10 cellular contexts compared by ENCODE assay signal in genomic region chr10:60031664-60032063, GRCh38.
DNase-seq lines count a peak whose midpoint lies in the region; ATAC-seq and TF ChIP-seq lines count a peak whose summit lies in the region.
"Had no signal": no experiment of that assay in that cellular context is flagged by ENCODE, and none has a peak within 500 bp of the region (broad histone marks: within the 10 kb centered on the region; RNA-seq: fewer than 3 reads in every experiment).

No MANE protein-coding gene starts in this region.

- H3K4me1 Mint-ChIP-seq in naive thymus-derived CD4-positive, alpha-beta T cell: peaks cover 0 to 9% (median 0%) of the 10 kb centered on the region in 7 donors
- H3K4me1 Mint-ChIP-seq: activated naive CD4-positive, alpha-beta T cell treated with anti-CD3 and anti-CD28 coated beads, Interleukin-2, amount 50 U/mL, for 24 hours had no signal

- H3K27ac Mint-ChIP-seq in naive thymus-derived CD4-positive, alpha-beta T cell: peak overlapping the region in 6 of 9 donors; percentile 17 to 71 (median 52)
- H3K27ac Mint-ChIP-seq: activated naive CD4-positive, alpha-beta T cell treated with anti-CD3 and anti-CD28 coated beads, Interleukin-2, amount 50 U/mL, for 24 hours had no signal

- H3K27me3 ChIP-seq in OCI-LY3 (ENCODE audit: low read depth, low read length): no peaks in the 10 kb centered on the region
- H3K27me3 ChIP-seq in naive thymus-derived CD4-positive, alpha-beta T cell (ENCODE audit: control insufficient read depth in 2 of 2, insufficient read depth in 2 of 2, low read length in 2 of 2): no peaks in the 10 kb centered on the region

- no peak overlapping the region for H3K9ac ChIP-seq in OCI-LY3 (ENCODE audit: low read length)

- ATAC-seq in GM18909 (IDR thresholded peaks at IDR 0.05; ENCODE audit: poor library complexity, unreplicated experiment): peak; percentile 79
- ATAC-seq in HG02852 (IDR thresholded peaks at IDR 0.05; ENCODE audit: unreplicated experiment): peak; percentile 48
- peak; percentile 64 for ATAC-seq in naive thymus-derived CD4-positive, alpha-beta T cell
- ATAC-seq in GM19035 (IDR thresholded peaks at IDR 0.05; ENCODE audit: unreplicated experiment): no peak

- POLR2A ChIA-PET in naive thymus-derived CD4-positive, alpha-beta T cell (lab: Charles Lee): no interaction called here

- H3K36me3 Mint-ChIP-seq in naive thymus-derived CD4-positive, alpha-beta T cell: peaks cover 0 to 14% (median 1%) of the 10 kb centered on the region in 5 donors
- H3K36me3 Mint-ChIP-seq: activated naive CD4-positive, alpha-beta T cell treated with anti-CD3 and anti-CD28 coated beads, Interleukin-2, amount 50 U/mL, for 24 hours had no signal

- peak overlapping the region; percentile 43 for H3K4me2 ChIP-seq in OCI-LY3 (ENCODE audit: low read length)

- H3K27ac ChIP-seq in OCI-LY3 (ENCODE audit: low read length): 0 out of 2 replicates have a peak overlapping the region, but pooled peaks have one; percentile 28
- no peak overlapping the region for H3K27ac ChIP-seq in naive thymus-derived CD4-positive, alpha-beta T cell (ENCODE audit: low read depth, low read length)

- no peaks in the 10 kb centered on the region for H3K27me3 Mint-ChIP-seq in naive thymus-derived CD4-positive, alpha-beta T cell
- H3K27me3 Mint-ChIP-seq: activated naive CD4-positive, alpha-beta T cell treated with anti-CD3 and anti-CD28 coated beads, Interleukin-2, amount 50 U/mL, for 24 hours had no signal

- no peak overlapping the region for H2AFZ ChIP-seq in OCI-LY3 (ENCODE audit: low read depth, low read length)

- no peaks in the 10 kb centered on the region for H4K20me1 ChIP-seq in OCI-LY3 (ENCODE audit: insufficient read depth, low read length)

- no peaks in the 10 kb centered on the region for H3K36me3 ChIP-seq in OCI-LY3 (replicated peaks; ENCODE audit: low read depth, low read length)
- no peaks in the 10 kb centered on the region for H3K36me3 ChIP-seq in naive thymus-derived CD4-positive, alpha-beta T cell (ENCODE audit: control insufficient read depth in 2 of 3, insufficient read depth in 3 of 3, low read length in 3 of 3)

- in situ Hi-C loops in ACHN (cut with HindIII; ENCODE audit: low pct_ligation_motif_present, low pct_unique_long_range_greater_than_20kb, low sequenced_read_pairs): no loop called here

- H3K9me3 ChIP-seq in OCI-LY3 (ENCODE audit: insufficient read depth, low read length): no peaks in the 10 kb centered on the region
- no peaks in the 10 kb centered on the region for H3K9me3 ChIP-seq in naive thymus-derived CD4-positive, alpha-beta T cell (ENCODE audit: control insufficient read depth in 2 of 3, low read length in 3 of 3)

- CTCF ChIA-PET in naive thymus-derived CD4-positive, alpha-beta T cell (lab: Charles Lee): interaction anchor here (0.7 kb wide), 1 partner anchor 10 kb away, joined by 7 read pairs; no protein-coding TSS in a partner anchor

- intact Hi-C loops in naive thymus-derived CD4-positive, alpha-beta T cell (cut with micrococcal nuclease): loop anchor here (1.0 to 5.0 kb wide), 5 partner anchors 166 to 1249 kb away; no protein-coding TSS in a partner anchor

- DNase-seq in naive thymus-derived CD4-positive, alpha-beta T cell: no peak
- no peak for DNase-seq in NCI-H187 (lab: John Stamatoyannopoulos, UW)
- DNase-seq in AG08396 (ENCODE audit: low spot score): no peak
- DNase-seq in ACHN: no peak
- DNase-seq: NCI-H526 treated with DMSO at 0.1 percent for 48 hours had no signal

- H3K79me2 ChIP-seq in OCI-LY3 (ENCODE audit: low read length): no peaks in the 10 kb centered on the region

- TF ChIP-seq CTCF in OCI-LY3 (IDR thresholded peaks at IDR 0.05; ENCODE audit: low read depth, low read length): no peak

- H3K4me1 ChIP-seq in OCI-LY3 (ENCODE audit: low read length): peaks cover 31% of the 10 kb centered on the region
- no peaks in the 10 kb centered on the region for H3K4me1 ChIP-seq in naive thymus-derived CD4-positive, alpha-beta T cell (ENCODE audit: control insufficient read depth in 2 of 2, insufficient read depth in 2 of 2, low read length in 2 of 2)

- no peak overlapping the region for H3K4me3 Mint-ChIP-seq in naive thymus-derived CD4-positive, alpha-beta T cell
- H3K4me3 Mint-ChIP-seq: activated naive CD4-positive, alpha-beta T cell treated with anti-CD3 and anti-CD28 coated beads, Interleukin-2, amount 50 U/mL, for 24 hours had no signal

- no peaks in the 10 kb centered on the region for H3K9me3 Mint-ChIP-seq in naive thymus-derived CD4-positive, alpha-beta T cell
- H3K9me3 Mint-ChIP-seq: activated naive CD4-positive, alpha-beta T cell treated with anti-CD3 and anti-CD28 coated beads, Interleukin-2, amount 50 U/mL, for 24 hours had no signal

- H3K4me3 ChIP-seq in OCI-LY3 (ENCODE audit: low read length): no peak overlapping the region
- H3K4me3 ChIP-seq in naive thymus-derived CD4-positive, alpha-beta T cell (ENCODE audit: low read length): no peak overlapping the region
